ENCODE assay signal across 24 cellular contexts in the genomic region with DNA sequence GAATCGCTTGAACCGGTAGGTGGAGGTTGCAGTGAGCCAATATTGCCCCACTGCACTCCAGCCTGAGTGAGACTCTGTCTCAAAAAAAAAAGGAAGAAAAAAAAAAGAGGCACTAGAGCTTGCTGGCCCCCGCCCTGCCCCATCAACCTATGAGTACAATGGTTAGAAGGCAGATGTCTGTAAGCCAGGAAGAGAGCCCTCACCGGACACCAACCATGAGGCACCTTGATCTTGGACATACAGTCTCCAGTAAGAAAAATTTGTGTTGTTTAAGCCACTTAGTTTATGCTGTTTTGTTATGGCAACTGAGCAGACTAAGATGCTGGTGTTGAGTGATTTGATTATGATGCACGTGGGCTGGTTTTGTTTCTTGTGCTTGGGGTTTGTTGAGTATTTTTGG. TPM values are rescaled to one million over a fixed set of nuclear protein-coding genes. Genes with fewer than 3 reads are reported as not detected.
DNase-seq lines count a peak whose midpoint lies in the region; ATAC-seq, FAIRE-seq and TF ChIP-seq lines count a peak whose summit lies in the region.
"Had no signal": no experiment of that assay in that cellular context is flagged by ENCODE, and none has a peak within 500 bp of the region (broad histone marks: within the 10 kb centered on the region; RNA-seq: fewer than 3 reads in every experiment).

No MANE protein-coding gene starts in this region.

- H3K4ac ChIP-seq in trophoblast cell (ENCODE audit: low read depth, low read length): no peak overlapping the region

- no peak overlapping the region for H4K8ac ChIP-seq in trophoblast cell (ENCODE audit: low read depth, low read length)

- H3K4me3 ChIP-seq in trophoblast cell (ENCODE audit: low read depth, low read length): no peak overlapping the region
- H3K4me3 ChIP-seq: BLaER1 had no signal

- H3K36me3 ChIP-seq in trophoblast cell (ENCODE audit: control insufficient read depth in 1 of 2, insufficient read depth in 2 of 2, low read length in 2 of 2): peaks cover 14 to 18% of the 10 kb centered on the region in 2 experiments

- no peak overlapping the region for H4K12ac ChIP-seq in trophoblast cell (ENCODE audit: low read depth, low read length)

- no peak overlapping the region for H3K4me2 ChIP-seq in trophoblast cell (ENCODE audit: low read length)
- H3K4me2 ChIP-seq: BLaER1 had no signal

- H3K27ac ChIP-seq in CD4-positive, alpha-beta T cell (ENCODE audit: low read depth, low read length): no peak overlapping the region
- H3K27ac ChIP-seq in trophoblast cell (ENCODE audit: low read depth, low read length) (no peak overlapping the region), caudate nucleus (ENCODE audit: low read depth, low read length) (no peak overlapping the region)
- H3K27ac ChIP-seq: BLaER1 had no signal

- no peaks in the 10 kb centered on the region for H3K27me3 Mint-ChIP-seq in CD4-positive, alpha-beta T cell
- H3K27me3 Mint-ChIP-seq in effector memory CD8-positive, alpha-beta T cell: no peaks in the 10 kb centered on the region
- H3K27me3 Mint-ChIP-seq: CD4-positive, CD25-positive, alpha-beta regulatory T cell had no signal

- WGBS in trophoblast cell (ENCODE audit: extremely low coverage, insufficient coverage, insufficient read length): no CpG with 5 or more reads among the region's 5 CpGs

- DNase-seq in CD4-positive, alpha-beta T cell: no peak
- no peak for DNase-seq in HTR-8/SVneo (ENCODE audit: insufficient read length, low spot score)
- DNase-seq in effector memory CD8-positive, alpha-beta T cell: no peak
- peak; percentile 77 to 78 for DNase-seq in trophoblast cell
- no peak for DNase-seq in cerebellar nuclear complex (lab: John Stamatoyannopoulos, UW)
- no peak for DNase-seq in caudate nucleus (lab: John Stamatoyannopoulos, UW)
- no peak for DNase-seq in NCI-H526 treated with DMSO at 0.1 percent for 48 hours (lab: John Stamatoyannopoulos, UW)
- DNase-seq: 8988T; ACHN; BE2C; C1 segment of cervical spinal cord; Caco-2; Calu3; CD4-positive, CD25-positive, alpha-beta regulatory T cell; CD8-positive, alpha-beta T cell; DMS79 treated with DMSO at 0.1 percent for 48 hours; GF-D8 had no signal

- no peak overlapping the region for H2BK120ac ChIP-seq in trophoblast cell (ENCODE audit: insufficient read depth, low read length, poor library complexity)

- H3K79me2 ChIP-seq in trophoblast cell (ENCODE audit: control insufficient read depth, insufficient read depth, low read length, poor library complexity): no peaks in the 10 kb centered on the region

- H3K4me3 Mint-ChIP-seq in CD4-positive, alpha-beta T cell: no peak overlapping the region
- H3K4me3 Mint-ChIP-seq in effector memory CD8-positive, alpha-beta T cell: no peak overlapping the region
- H3K4me3 Mint-ChIP-seq: CD14-positive monocyte; CD4-positive, CD25-positive, alpha-beta regulatory T cell; CD8-positive, alpha-beta T cell had no signal

- no peak overlapping the region for H4K91ac ChIP-seq in trophoblast cell (ENCODE audit: low read depth, low read length)

- H3K4me1 ChIP-seq in trophoblast cell (ENCODE audit: control insufficient read depth in 1 of 2, insufficient read depth in 2 of 2, low read length in 2 of 2): no peaks in the 10 kb centered on the region
- H3K4me1 ChIP-seq: BE2C, BLaER1, Caco-2 had no signal

- intact Hi-C loops in CD4-positive, alpha-beta T cell (cut with DNase I, micrococcal nuclease): no loop called here

- no peaks in the 10 kb centered on the region for H3K9me3 ChIP-seq in CD4-positive, alpha-beta T cell (ENCODE audit: control insufficient read depth, low read length)
- H3K9me3 ChIP-seq in trophoblast cell (ENCODE audit: insufficient read depth, low read depth, low read length): peaks cover 2% of the 10 kb centered on the region
- H3K9me3 ChIP-seq: BE2C, Caco-2 had no signal

- H2BK5ac ChIP-seq in trophoblast cell (ENCODE audit: low read depth, low read length, poor library complexity): no peak overlapping the region

- peaks cover 99% of the 10 kb centered on the region for H3K36me3 Mint-ChIP-seq in CD4-positive, alpha-beta T cell (ENCODE audit: low read depth)
- H3K36me3 Mint-ChIP-seq in effector memory CD8-positive, alpha-beta T cell (ENCODE audit: insufficient read depth): peaks cover 40% of the 10 kb centered on the region

- no peak overlapping the region for H3K23ac ChIP-seq in trophoblast cell (ENCODE audit: low read length)

- no peak overlapping the region for H3K14ac ChIP-seq in trophoblast cell (ENCODE audit: low read length)

- no peak overlapping the region for H3K18ac ChIP-seq in trophoblast cell (ENCODE audit: low read length)

- peak overlapping the region; percentile 35 for H3K27ac Mint-ChIP-seq in CD4-positive, alpha-beta T cell
- peak overlapping the region; percentile 52 to 59 for H3K27ac Mint-ChIP-seq in effector memory CD8-positive, alpha-beta T cell
- H3K27ac Mint-ChIP-seq: CD8-positive, alpha-beta T cell had no signal

- POLR2A ChIA-PET in CD4-positive, alpha-beta T cell (lab: Charles Lee): no interaction called here

- H2BK12ac ChIP-seq in trophoblast cell (ENCODE audit: low read length): no peak overlapping the region

- no peak overlapping the region for H2AFZ ChIP-seq in trophoblast cell (ENCODE audit: insufficient read depth, low read length, poor library complexity)

- no peak for ATAC-seq in CD4-positive, alpha-beta T cell (ENCODE audit: poor library complexity)
- no peak for ATAC-seq in effector memory CD8-positive, alpha-beta T cell (replicated peaks)
- ATAC-seq: CD8-positive, alpha-beta T cell had no signal

- FAIRE-seq in HTR-8/SVneo (lab: Jason Lieb, UNC): peak; percentile 38
- FAIRE-seq: A204.1, D721Med, G401.6, GM12891, GM19239 had no signal

- no peaks in the 10 kb centered on the region for H3K27me3 ChIP-seq in CD4-positive, alpha-beta T cell (ENCODE audit: control insufficient read depth, insufficient read depth, low read length)
- H3K27me3 ChIP-seq in trophoblast cell (ENCODE audit: insufficient read depth, low read length): no peaks in the 10 kb centered on the region
- H3K27me3 ChIP-seq: BE2C, BLaER1 had no signal

- peaks cover 17% of the 10 kb centered on the region for H3K4me1 Mint-ChIP-seq in CD4-positive, alpha-beta T cell (ENCODE audit: low read depth)
- peaks cover 15 to 23% of the 10 kb centered on the region in 2 donors for H3K4me1 Mint-ChIP-seq in effector memory CD8-positive, alpha-beta T cell (ENCODE audit: low read depth in 2 of 2)
- H3K4me1 Mint-ChIP-seq: CD14-positive monocyte had no signal

- H3K9ac ChIP-seq in trophoblast cell (ENCODE audit: low read length): no peak overlapping the region
- H3K9ac ChIP-seq: BLaER1 had no signal

- TF ChIP-seq CTCF in CD4-positive, alpha-beta T cell (IDR thresholded peaks at IDR 0.05): no peak

- H3K9me3 Mint-ChIP-seq in CD4-positive, alpha-beta T cell: no peaks in the 10 kb centered on the region
- H3K9me3 Mint-ChIP-seq in effector memory CD8-positive, alpha-beta T cell: no peaks in the 10 kb centered on the region
- H3K9me3 Mint-ChIP-seq: CD8-positive, alpha-beta T cell had no signal

- H3K79me1 ChIP-seq in trophoblast cell (ENCODE audit: low read length): no peaks in the 10 kb centered on the region

- CTCF ChIA-PET in CD4-positive, alpha-beta T cell (lab: Charles Lee): no interaction called here

- H2AK5ac ChIP-seq in trophoblast cell (ENCODE audit: low read length): no peak overlapping the region

RNA-seq across cellular contexts. Expression of a gene that starts 34.2 kb away (rescaled TPM):
- total RNA-seq in CD4-positive, alpha-beta T cell: 10 to 100 TPM; 61.2 to 66.1 TPM
- 21.7 and 21.9 TPM in 2 replicates for polyA plus RNA-seq in trophoblast cell (2013)

Comparison
In these comparisons a context has a peak if more than half of its experiments do, and no peak if none do; other contexts are left out.
1. DNase-seq: peak in trophoblast cell (2 of 2); none in CD4-positive, alpha-beta T cell (0 of 10), HTR-8/SVneo (single experiment), effector memory CD8-positive, alpha-beta T cell (0 of 3), cerebellar nuclear complex (0 of 2), caudate nucleus (0 of 61) and NCI-H526 treated with DMSO at 0.1 percent for 48 hours (single experiment).